13 cellular contexts compared by ENCODE assay signal in the genomic region with DNA sequence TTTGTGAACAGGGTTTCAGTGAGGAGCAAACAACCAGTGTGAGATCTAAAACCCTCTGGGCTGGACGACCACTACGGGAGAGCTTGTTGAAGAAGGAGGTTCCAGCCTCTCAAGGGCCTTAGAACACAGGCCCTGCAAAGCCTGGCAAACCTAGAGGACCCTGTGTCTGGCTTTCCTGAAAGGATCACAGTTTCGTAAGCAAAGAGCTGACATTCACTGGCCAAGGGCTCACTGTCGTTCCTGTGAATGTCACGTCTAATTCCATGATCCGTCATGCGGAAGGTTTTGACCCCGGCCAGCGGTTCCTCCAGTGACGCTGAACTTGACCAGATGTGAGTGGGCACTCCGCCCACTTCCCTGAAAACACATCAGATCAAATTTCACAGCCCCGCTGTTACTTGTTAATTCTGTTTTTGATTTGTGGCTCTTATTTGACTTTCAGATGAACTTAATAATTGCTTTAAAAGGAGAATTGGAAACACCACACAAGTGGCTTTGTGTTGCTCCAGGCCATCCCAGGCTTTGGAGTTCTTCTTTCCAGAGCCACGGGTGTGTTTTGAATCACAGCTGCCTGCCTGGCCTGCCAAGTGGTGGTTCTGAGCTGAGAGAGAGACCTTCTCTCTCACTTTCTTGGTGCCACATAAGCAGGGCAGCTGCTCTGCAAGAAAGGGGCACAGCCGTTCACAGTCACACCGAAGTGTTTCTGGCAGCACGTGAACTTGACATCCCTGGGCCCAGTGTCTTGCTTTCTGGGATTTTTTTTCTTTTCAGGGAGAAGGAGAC.
A peak's percentile ranks its signal among the peaks of the same experiment; 100 is the strongest.
DNase-seq lines count a peak whose midpoint lies in the region; ATAC-seq and TF ChIP-seq lines count a peak whose summit lies in the region.
"Had no signal": no experiment of that assay in that cellular context is flagged by ENCODE, and none has a peak within 500 bp of the region (broad histone marks: within the 10 kb centered on the region; RNA-seq: fewer than 3 reads in every experiment).

No MANE protein-coding gene starts in this region.

- no peak overlapping the region for H3K27ac ChIP-seq in psoas muscle

- no peaks in the 10 kb centered on the region for H3K4me1 ChIP-seq in psoas muscle

- TF ChIP-seq CTCF in chondrocyte (IDR thresholded peaks at IDR 0.05) (no peak), psoas muscle (IDR thresholded peaks at IDR 0.05) (no peak)

- 31 to 39% (median 34%) methylated on average over 16 of the region's 16 CpGs for WGBS in psoas muscle, 3 donors

- peak; percentile 23 for DNase-seq in G401 (ENCODE audit: low spot score)
- DNase-seq in chondrocyte (ENCODE audit: low spot score), result peak; percentile 37
- DNase-seq in islet precursor cell, result peak; percentile 39
- peak; percentile 47 to 71 for DNase-seq in psoas muscle
- DNase-seq in NCI-H1694 treated with DMSO at 0.1 percent for 48 hours (lab: John Stamatoyannopoulos, UW), result no peak
- DNase-seq in iPS-NIHi11 (ENCODE audit: low spot score), result no peak
- DNase-seq: effector CD8-positive, alpha-beta T cell; HFFc6; T1000 had no signal

- no peak overlapping the region for H3K4me3 ChIP-seq in psoas muscle

- no peaks in the 10 kb centered on the region for H3K36me3 ChIP-seq in psoas muscle (ENCODE audit: insufficient read depth in 1 of 2, low read depth in 1 of 2)

- no peak overlapping the region for H3K4me3 Mint-ChIP-seq in chondrocyte (ENCODE audit: unreplicated experiment)
- H3K4me3 Mint-ChIP-seq: B cell; HFFc6; stimulated activated effector memory CD8-positive, alpha-beta T cell treated with anti-CD3 and anti-CD28 coated beads, Interleukin-12 subunit alpha, Interleukin-12 subunit beta, amount 100 ng/mL, for 72 hours had no signal

- H3K4me1 Mint-ChIP-seq in chondrocyte (ENCODE audit: low read depth), result peaks cover 4% of the 10 kb centered on the region
- H3K4me1 Mint-ChIP-seq: B cell; stimulated activated effector memory CD8-positive, alpha-beta T cell treated with anti-CD3 and anti-CD28 coated beads, Interleukin-12 subunit alpha, Interleukin-12 subunit beta, amount 100 ng/mL, for 72 hours had no signal

- peaks cover 20% of the 10 kb centered on the region for H3K9me3 Mint-ChIP-seq in chondrocyte (ENCODE audit: low read depth)

- no peak overlapping the region for H3K27ac Mint-ChIP-seq in chondrocyte (ENCODE audit: unreplicated experiment)
- H3K27ac Mint-ChIP-seq: B cell; HFFc6; stimulated activated effector memory CD8-positive, alpha-beta T cell treated with anti-CD3 and anti-CD28 coated beads, Interleukin-12 subunit alpha, Interleukin-12 subunit beta, amount 100 ng/mL, for 72 hours had no signal

- H3K27me3 ChIP-seq in psoas muscle (ENCODE audit: insufficient read depth in 3 of 3, low read length in 2 of 3), result no peaks in the 10 kb centered on the region

- intact Hi-C loops in psoas muscle (cut with DNase I), result no loop called here

- in situ Hi-C loops in G401 (cut with HindIII; ENCODE audit: low sequenced_read_pairs), result no loop called here

- peaks cover under 1% of the 10 kb centered on the region for H3K36me3 Mint-ChIP-seq in chondrocyte (ENCODE audit: low read depth)
- H3K36me3 Mint-ChIP-seq: stimulated activated effector memory CD8-positive, alpha-beta T cell treated with anti-CD3 and anti-CD28 coated beads, Interleukin-12 subunit alpha, Interleukin-12 subunit beta, amount 100 ng/mL, for 72 hours had no signal

- peaks cover 6% of the 10 kb centered on the region for H3K27me3 Mint-ChIP-seq in chondrocyte (ENCODE audit: low read depth)

- peaks cover 3% of the 10 kb centered on the region for H3K9me3 ChIP-seq in psoas muscle

- ATAC-seq in psoas muscle, result peak in 3 of 4 donors; percentile 30 to 36 (median 35)
- ATAC-seq in GM21390 (IDR thresholded peaks at IDR 0.05; ENCODE audit: unreplicated experiment), result no peak
- no peak for ATAC-seq in HG03280 (IDR thresholded peaks at IDR 0.05; ENCODE audit: unreplicated experiment)
- ATAC-seq: stimulated activated effector memory CD8-positive, alpha-beta T cell treated with anti-CD3 and anti-CD28 coated beads, Interleukin-12 subunit alpha, Interleukin-12 subunit beta, amount 100 ng/mL, for 72 hours had no signal

Comparison
In these comparisons a context has a peak if more than half of its experiments do, and no peak if none do; other contexts are left out.
1. DNase-seq: peak in G401 (single experiment), chondrocyte (single experiment), islet precursor cell (single experiment) and psoas muscle (2 of 2); none in NCI-H1694 treated with DMSO at 0.1 percent for 48 hours (single experiment) and iPS-NIHi11 (single experiment).
2. ATAC-seq: peak in psoas muscle (3 of 4); none in GM21390 (single experiment) and HG03280 (single experiment).